ENCODE assay signal across 13 cellular contexts in the genomic region with DNA sequence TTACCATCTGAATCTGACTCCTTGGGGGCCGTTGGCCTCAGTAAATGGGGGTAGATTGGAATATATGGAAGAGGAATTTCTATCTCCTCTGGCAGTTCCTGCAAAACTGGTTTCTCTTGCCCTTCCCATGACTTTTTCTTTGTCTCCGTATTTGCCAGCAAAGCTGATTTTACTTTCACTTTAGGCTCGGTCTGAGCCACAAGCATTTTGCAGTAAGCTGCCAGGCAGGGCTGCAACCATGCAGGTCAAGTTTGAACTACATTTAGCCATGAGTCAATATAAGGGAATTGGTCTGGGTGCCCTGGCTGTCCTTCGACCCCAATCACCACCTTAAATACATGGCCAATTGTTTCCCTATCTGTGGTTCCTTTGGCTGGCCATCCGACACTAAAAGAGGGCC.
DNase-seq lines count a peak whose midpoint lies in the region; ATAC-seq and TF ChIP-seq lines count a peak whose summit lies in the region.
"Had no signal": no experiment of that assay in that cellular context is flagged by ENCODE, and none has a peak within 500 bp of the region (broad histone marks: within the 10 kb centered on the region; RNA-seq: fewer than 3 reads in every experiment).

No MANE protein-coding gene starts in this region.

- H3K4me3 ChIP-seq in adrenal gland = peak overlapping the region in 1 of 4 donors; percentile 5
- H3K4me3 ChIP-seq in skeletal muscle tissue (ENCODE audit: low read length in 3 of 3) = peak overlapping the region; percentile 34 to 57 (median 46)

- CTCF ChIA-PET in activated CD4-positive, alpha-beta T cell treated with anti-CD3 and anti-CD28 coated beads for 36 hours (lab: Charles Lee) = no interaction called here

- TF ChIP-seq POLR2A in adrenal gland (IDR thresholded peaks at IDR 0.05) = no peak

- H3K27me3 Mint-ChIP-seq in activated CD4-positive, alpha-beta T cell treated with anti-CD3 and anti-CD28 coated beads for 36 hours = no peaks in the 10 kb centered on the region
- H3K27me3 Mint-ChIP-seq: activated naive CD8-positive, alpha-beta T cell had no signal

- POLR2A ChIA-PET in activated CD4-positive, alpha-beta T cell treated with anti-CD3 and anti-CD28 coated beads for 36 hours (lab: Charles Lee) = no interaction called here

- peaks cover 0 to 7% (median 0%) of the 10 kb centered on the region in 3 donors for H3K9me3 ChIP-seq in adrenal gland (replicated peaks in 1 of 3)
- H3K9me3 ChIP-seq in skeletal muscle tissue (ENCODE audit: control insufficient read depth in 3 of 3, low read length in 3 of 3) = no peaks in the 10 kb centered on the region

- peaks cover 80% of the 10 kb centered on the region for H3K36me3 Mint-ChIP-seq in activated CD4-positive, alpha-beta T cell treated with anti-CD3 and anti-CD28 coated beads for 36 hours (ENCODE audit: low read depth)

- H3K4me1 Mint-ChIP-seq in activated CD4-positive, alpha-beta T cell treated with anti-CD3 and anti-CD28 coated beads for 36 hours = no peaks in the 10 kb centered on the region

- H3K27ac ChIP-seq in adrenal gland = peak overlapping the region in 3 of 5 donors; percentile 70 to 85 (median 76)
- peak overlapping the region; percentile 49 for H3K27ac ChIP-seq in skeletal muscle tissue (ENCODE audit: low read depth, low read length)

- H3K27me3 ChIP-seq in adrenal gland = no peaks in the 10 kb centered on the region
- H3K27me3 ChIP-seq in skeletal muscle tissue (ENCODE audit: control insufficient read depth in 3 of 3, insufficient read depth in 3 of 3, low read length in 3 of 3) = no peaks in the 10 kb centered on the region

- peak overlapping the region in 2 of 3 donors; percentile 19 to 70 for H3K9ac ChIP-seq in skeletal muscle tissue (ENCODE audit: low read depth in 1 of 3, low read length in 3 of 3)

- peaks cover 38% of the 10 kb centered on the region for H3K9me3 Mint-ChIP-seq in activated CD4-positive, alpha-beta T cell treated with anti-CD3 and anti-CD28 coated beads for 36 hours (ENCODE audit: low read depth)

- DNase-seq in MV-4-11 (lab: John Stamatoyannopoulos, UW) (peak; percentile 59), adrenal gland (peak in 2 of 7 donors; percentile 13 to 31), kidney tubule cell (ENCODE audit: low spot score) (peak; percentile 71), pons (ENCODE audit: low spot score) (no peak)
- no peak for DNase-seq in activated CD4-positive, alpha-beta T cell treated with anti-CD3 and anti-CD28 coated beads for 36 hours
- DNase-seq: activated CD4-positive, alpha-beta T cell treated with anti-CD3 and anti-CD28 coated beads, Interleukin-2, amount 50 U/mL, for 4 hours; HFFc6; NCI-H510A; stimulated activated naive CD4-positive, alpha-beta T cell had no signal

- no peak for TF ChIP-seq CTCF in adrenal gland (IDR thresholded peaks at IDR 0.05)

- WGBS in adrenal gland, 4 donors = 79 to 91% (median 87%) methylated on average over 5 of the region's 5 CpGs

- intact Hi-C loops in adrenal gland (cut with DNase I) = no loop called here
- intact Hi-C loops in activated CD4-positive, alpha-beta T cell treated with anti-CD3 and anti-CD28 coated beads for 36 hours (cut with DNase I, micrococcal nuclease) = no loop called here

- H3K4me1 ChIP-seq in adrenal gland (replicated peaks in 1 of 2) (peaks cover 0 to 8% of the 10 kb centered on the region in 2 donors), skeletal muscle tissue (ENCODE audit: control insufficient read depth in 3 of 3, insufficient read depth in 3 of 3, low read length in 3 of 3) (no peaks in the 10 kb centered on the region)

- H3K36me3 ChIP-seq in adrenal gland (replicated peaks in 1 of 2) (peaks cover 0 to 27% of the 10 kb centered on the region in 2 donors), skeletal muscle tissue (ENCODE audit: control insufficient read depth in 3 of 3, insufficient read depth in 3 of 3, low read length in 3 of 3) (peaks cover 16 to 56% (median 21%) of the 10 kb centered on the region in 3 donors)

- H3K4me3 Mint-ChIP-seq in activated CD4-positive, alpha-beta T cell treated with anti-CD3 and anti-CD28 coated beads for 36 hours = no peak overlapping the region
- H3K4me3 Mint-ChIP-seq: activated naive CD8-positive, alpha-beta T cell; HFFc6 had no signal

- no peak for ATAC-seq in activated CD4-positive, alpha-beta T cell treated with anti-CD3 and anti-CD28 coated beads for 36 hours
- no peak for ATAC-seq in HG02840 (IDR thresholded peaks at IDR 0.05; ENCODE audit: low FRiP score, unreplicated experiment)
- ATAC-seq: SK-N-SH treated with all-trans-retinoic acid at 6 μM for 48 hours had no signal

- no peak overlapping the region for H3K27ac Mint-ChIP-seq in activated CD4-positive, alpha-beta T cell treated with anti-CD3 and anti-CD28 coated beads for 36 hours
- H3K27ac Mint-ChIP-seq: activated naive CD8-positive, alpha-beta T cell; HFFc6 had no signal

Comparison
In these comparisons a context has a peak if more than half of its experiments do, and no peak if none do; other contexts are left out.
1. DNase-seq: peak in MV-4-11 (single experiment) and kidney tubule cell (single experiment); none in pons (single experiment) and activated CD4-positive, alpha-beta T cell treated with anti-CD3 and anti-CD28 coated beads for 36 hours (single experiment).